In the genomic region with DNA sequence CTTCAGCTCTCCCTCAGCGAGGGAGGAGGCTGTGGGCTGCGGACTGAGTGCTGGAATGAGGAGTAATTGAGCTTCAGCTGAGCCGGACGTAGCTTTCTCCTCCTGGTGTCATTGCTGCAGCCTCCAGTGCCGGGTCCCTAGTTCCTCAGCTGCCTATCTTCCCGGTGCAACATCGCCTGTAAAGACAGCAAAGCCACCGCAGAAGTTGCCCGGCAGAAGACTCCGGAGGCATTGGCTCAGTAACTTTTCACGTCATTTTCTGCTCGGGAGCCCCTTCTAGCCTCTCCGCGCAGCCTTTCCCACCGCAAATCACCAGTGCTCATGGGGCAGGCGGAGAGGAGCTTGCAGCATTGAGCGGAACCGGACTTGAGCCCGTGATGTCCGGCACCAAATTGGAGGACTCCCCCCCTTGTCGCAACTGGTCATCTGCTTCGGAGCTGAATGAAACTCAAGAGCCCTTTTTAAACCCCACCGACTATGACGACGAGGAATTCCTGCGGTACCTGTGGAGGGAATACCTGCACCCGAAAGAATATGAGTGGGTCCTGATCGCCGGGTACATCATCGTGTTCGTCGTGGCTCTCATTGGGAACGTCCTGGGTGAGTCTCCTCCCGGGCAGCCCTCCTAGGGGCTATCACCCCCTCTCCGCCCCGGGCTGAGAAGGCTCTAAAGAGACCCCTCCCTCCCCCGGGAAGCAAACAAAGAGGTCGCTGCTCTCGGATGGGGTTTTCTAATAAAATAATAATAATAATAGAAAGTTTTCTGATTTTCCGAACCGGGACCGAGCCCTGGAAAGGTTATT, we compare ENCODE assay signal across 14 cellular contexts. TPM values are rescaled to one million over a fixed set of nuclear protein-coding genes. Genes with fewer than 3 reads are reported as not detected.
A peak's percentile ranks its signal among the peaks of the same experiment; 100 is the strongest.
DNase-seq lines count a peak whose midpoint lies in the region; ATAC-seq and TF ChIP-seq lines count a peak whose summit lies in the region.
"Had no signal": no experiment of that assay in that cellular context is flagged by ENCODE, and none has a peak within 500 bp of the region (broad histone marks: within the 10 kb centered on the region; RNA-seq: fewer than 3 reads in every experiment).

A gene (plus strand): TSS at position 305 of the 803 bp plus-strand sequence. CDS start 73 bp downstream, at position 378.

- H3K27me3 Mint-ChIP-seq in endodermal cell (ENCODE audit: insufficient read depth) = peaks cover 40% of the 10 kb centered on the region
- peaks cover 77% of the 10 kb centered on the region for H3K27me3 Mint-ChIP-seq in type B pancreatic cell

- intact Hi-C loops in Right ventricle myocardium superior (cut with DNase I) = no loop called here

- no peak within 1 kb of the TSS for H3K9ac ChIP-seq in endodermal cell (ENCODE audit: extremely low read depth, low read length, poor library complexity, severe bottlenecking)

- H3K4me3 ChIP-seq in right atrium auricular region = peak within 1 kb of the TSS; percentile 21 to 33
- peak within 1 kb of the TSS; percentile 87 for H3K4me3 ChIP-seq in endodermal cell (ENCODE audit: low read length)
- peak within 1 kb of the TSS; percentile 18 to 36 for H3K4me3 ChIP-seq in muscle layer of duodenum (ENCODE audit: low read depth in 1 of 2, low read length in 2 of 2)
- H3K4me3 ChIP-seq: thyroid gland had no signal

- no peak within 1 kb of the TSS for H3K27ac Mint-ChIP-seq in endodermal cell
- H3K27ac Mint-ChIP-seq in type B pancreatic cell = no peak within 1 kb of the TSS
- H3K27ac Mint-ChIP-seq: activated naive CD4-positive, alpha-beta T cell treated with anti-CD3 and anti-CD28 coated beads for 36 hours; dendritic cell treated with granulocyte-macrophage colony-stimulating factor and Interleukin-4, amounts not matched to agents 40 ng/mL and 50 ng/mL, for 4 days; T-helper 2 cell treated with Interferon-gamma antibody and Interleukin-4, amounts not matched to agents 5 μg/mL and 100 μg/mL, for 36 hours had no signal

- H3K27ac ChIP-seq in right atrium auricular region = no peak within 1 kb of the TSS
- no peak within 1 kb of the TSS for H3K27ac ChIP-seq in endodermal cell (ENCODE audit: low read depth, low read length)
- H3K27ac ChIP-seq in muscle layer of duodenum (ENCODE audit: low read length) = no peak within 1 kb of the TSS
- H3K27ac ChIP-seq: neutrophil, thyroid gland had no signal

- TF ChIP-seq CTCF in right atrium auricular region (IDR thresholded peaks at IDR 0.05) (no peak), endodermal cell (conservative IDR thresholded peaks at IDR 0.05) (no peak), type B pancreatic cell (conservative IDR thresholded peaks at IDR 0.05) (no peak)

- H3K4me1 Mint-ChIP-seq in endodermal cell (peaks cover 8% of the 10 kb centered on the region), type B pancreatic cell (ENCODE audit: unreplicated experiment) (no peaks in the 10 kb centered on the region)

- ATAC-seq in Right ventricle myocardium superior (ENCODE audit: poor library complexity) = no peak
- no peak for ATAC-seq in HG03354 (IDR thresholded peaks at IDR 0.05; ENCODE audit: poor library complexity, severe bottlenecking, unreplicated experiment)

- 3 to 7% methylated on average over 9 to 39 of the region's 42 CpGs for WGBS in endodermal cell (ENCODE audit: insufficient coverage in 1 of 2, insufficient read length in 1 of 2), 2 experiments

- H3K36me3 Mint-ChIP-seq in endodermal cell (ENCODE audit: low read depth) (no peaks in the 10 kb centered on the region), type B pancreatic cell (no peaks in the 10 kb centered on the region)

- no peaks in the 10 kb centered on the region for H3K9me3 Mint-ChIP-seq in endodermal cell
- no peaks in the 10 kb centered on the region for H3K9me3 Mint-ChIP-seq in type B pancreatic cell
- H3K9me3 Mint-ChIP-seq: dendritic cell treated with granulocyte-macrophage colony-stimulating factor and Interleukin-4, amounts not matched to agents 40 ng/mL and 50 ng/mL, for 4 days had no signal

- H3K27me3 ChIP-seq in right atrium auricular region (no peaks in the 10 kb centered on the region), endodermal cell (ENCODE audit: control insufficient read depth, insufficient read depth, low read length, poor library complexity, severe bottlenecking) (peaks cover 43% of the 10 kb centered on the region), muscle layer of duodenum (ENCODE audit: low read depth, low read length) (peaks cover 12% of the 10 kb centered on the region)

- DNase-seq in right atrium auricular region (ENCODE audit: low spot score) (no peak), Right ventricle myocardium superior (no peak), endodermal cell (peak; percentile 80), type B pancreatic cell (ENCODE audit: extremely low spot score, unreplicated experiment) (no peak), GM19238 (ENCODE audit: insufficient read length, low spot score) (no peak), NCI-H1436 (lab: John Stamatoyannopoulos, UW) (no peak)
- DNase-seq: activated naive CD4-positive, alpha-beta T cell treated with anti-CD3 and anti-CD28 coated beads for 36 hours; thyroid gland had no signal

- H3K9me3 ChIP-seq in right atrium auricular region (no peaks in the 10 kb centered on the region), endodermal cell (ENCODE audit: control insufficient read depth, low read length) (no peaks in the 10 kb centered on the region), muscle layer of duodenum (ENCODE audit: control insufficient read depth in 1 of 2, low read length in 2 of 2) (no peaks in the 10 kb centered on the region)
- H3K9me3 ChIP-seq: neutrophil, thyroid gland had no signal

- peak within 1 kb of the TSS; percentile 66 for H3K4me3 Mint-ChIP-seq in endodermal cell
- H3K4me3 Mint-ChIP-seq in type B pancreatic cell = peak within 1 kb of the TSS; percentile 78
- H3K4me3 Mint-ChIP-seq: activated naive CD4-positive, alpha-beta T cell treated with anti-CD3 and anti-CD28 coated beads for 36 hours; dendritic cell treated with granulocyte-macrophage colony-stimulating factor and Interleukin-4, amounts not matched to agents 40 ng/mL and 50 ng/mL, for 4 days; T-helper 2 cell treated with Interferon-gamma antibody and Interleukin-4, amounts not matched to agents 5 μg/mL and 100 μg/mL, for 36 hours had no signal

- H3K36me3 ChIP-seq in right atrium auricular region (no peaks in the 10 kb centered on the region), endodermal cell (ENCODE audit: control insufficient read depth, insufficient read depth, low read length) (no peaks in the 10 kb centered on the region), muscle layer of duodenum (ENCODE audit: control insufficient read depth in 1 of 2, insufficient read depth in 2 of 2, low read length in 2 of 2) (no peaks in the 10 kb centered on the region)
- H3K36me3 ChIP-seq: neutrophil, thyroid gland had no signal

- peaks cover 0 to 6% of the 10 kb centered on the region in 2 donors for H3K4me1 ChIP-seq in right atrium auricular region
- H3K4me1 ChIP-seq in endodermal cell (ENCODE audit: control insufficient read depth, insufficient read depth, low read length) = no peaks in the 10 kb centered on the region
- H3K4me1 ChIP-seq in muscle layer of duodenum (ENCODE audit: control insufficient read depth in 1 of 2, insufficient read depth in 2 of 2, low read length in 2 of 2) = peaks cover 0 to 11% of the 10 kb centered on the region in 2 donors

RNA-seq across cellular contexts. Expression of the gene that starts here (rescaled TPM):
- total RNA-seq in right atrium auricular region (not detected), Right ventricle myocardium superior (not detected), endodermal cell (under 1 TPM in 1 of 2 donors, not detected in 1; 0.29 TPM), type B pancreatic cell (ENCODE audit: low replicate concordance) (0.27 TPM in 1 of 2 replicates, not detected in the other)
- not detected for polyA plus RNA-seq in endodermal cell (2013, experiment 1 of 2)
- polyA plus RNA-seq in endodermal cell (2013, experiment 2 of 2) = not detected
- total RNA-seq: activated naive CD4-positive, alpha-beta T cell treated with anti-CD3 and anti-CD28 coated beads for 36 hours; Daoy; thyroid gland had no signal

Comparison
In these comparisons a context has a peak if more than half of its experiments do, and no peak if none do; other contexts are left out.
1. Peak in DNase-seq and H3K4me3 ChIP-seq in endodermal cell; RNA of the gene not detected or under 1 TPM.
2. H3K4me3 ChIP-seq: peak in every context shown above with its lines; median percentile 87 in endodermal cell; 27 in right atrium auricular region; 27 in muscle layer of duodenum.